10 cellular contexts compared by ENCODE assay signal in the genomic region with DNA sequence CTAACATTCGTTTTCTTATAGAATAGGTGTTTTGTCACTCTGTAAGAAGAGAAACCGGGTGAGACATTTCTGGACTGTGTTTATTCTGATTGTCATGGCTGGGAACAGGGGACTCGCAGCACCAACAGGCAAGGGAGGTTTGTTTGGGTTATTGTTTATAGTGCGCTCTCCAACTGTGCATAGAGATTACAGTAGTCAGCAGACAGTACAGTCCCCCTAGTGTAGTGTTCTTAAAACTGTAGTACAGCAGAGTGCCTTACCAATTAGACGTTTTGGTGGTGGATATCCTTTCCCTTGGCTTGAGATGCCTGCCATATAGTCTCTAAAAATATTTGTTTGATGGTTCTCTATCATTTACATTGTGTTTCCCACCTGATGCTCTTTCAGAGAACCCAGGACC. TPM values are rescaled to one million over a fixed set of nuclear protein-coding genes. Genes with fewer than 3 reads are reported as not detected.
DNase-seq lines count a peak whose midpoint lies in the region; ATAC-seq and TF ChIP-seq lines count a peak whose summit lies in the region.
"Had no signal": no experiment of that assay in that cellular context is flagged by ENCODE, and none has a peak within 500 bp of the region (broad histone marks: within the 10 kb centered on the region; RNA-seq: fewer than 3 reads in every experiment).

No MANE protein-coding gene starts in this region.

- peak overlapping the region; percentile 98 for H3K4me3 Mint-ChIP-seq in neural progenitor cell

- H3K27ac Mint-ChIP-seq in neural progenitor cell = no peak overlapping the region
- H3K27ac Mint-ChIP-seq: effector memory CD8-positive, alpha-beta T cell had no signal

- H3K27ac ChIP-seq in dorsolateral prefrontal cortex (peak overlapping the region in 8 of 59 donors; percentile 2 to 86 (median 28)), neural progenitor cell (no peak overlapping the region)
- H3K27ac ChIP-seq: C4-2B had no signal

- H3K4me3 ChIP-seq in dorsolateral prefrontal cortex (peak overlapping the region in 37 of 59 donors; percentile 2 to 95 (median 85)), neural progenitor cell (no peak overlapping the region)

- intact Hi-C loops in dorsolateral prefrontal cortex (cut with DNase I) = loop anchor here in 1 of 2 donors (5.0 kb wide), 1 partner anchor 207 kb away; no protein-coding TSS in a partner anchor

- no peaks in the 10 kb centered on the region for H3F3A ChIP-seq in neural progenitor cell (ENCODE audit: low read depth)

- DNase-seq in NCI-H2227 (lab: John Stamatoyannopoulos, UW; ENCODE audit: unreplicated experiment) (peak; percentile 18), NCI-H2227 treated with DMSO at 0.1 percent for 48 hours (lab: John Stamatoyannopoulos, UW) (no peak), MV-4-11 (lab: John Stamatoyannopoulos, UW) (peak; percentile 17), dorsolateral prefrontal cortex (no peak), neural progenitor cell (ENCODE audit: low spot score) (no peak), NCI-H1048 (lab: John Stamatoyannopoulos, UW) (no peak)
- DNase-seq in stimulated activated CD4-positive, alpha-beta T cell treated with anti-CD3 and anti-CD28 coated beads, Interleukin-4, amount 100 ng/mL, for 24 hours = no peak
- DNase-seq: effector memory CD8-positive, alpha-beta T cell had no signal

- H3K27me3 ChIP-seq in dorsolateral prefrontal cortex (peaks cover 0 to 15% (median 0%) of the 10 kb centered on the region in 45 donors), neural progenitor cell (peaks cover 87% of the 10 kb centered on the region)

- H3K4me1 ChIP-seq in neural progenitor cell = no peaks in the 10 kb centered on the region

- peaks cover 24% of the 10 kb centered on the region for H3K4me1 Mint-ChIP-seq in neural progenitor cell

- no peaks in the 10 kb centered on the region for H3K36me3 ChIP-seq in neural progenitor cell

- no peak overlapping the region for H2AFZ ChIP-seq in neural progenitor cell (replicated peaks)

- no peaks in the 10 kb centered on the region for H3K9me3 ChIP-seq in neural progenitor cell (ENCODE audit: low read depth)

- H3K79me2 ChIP-seq in neural progenitor cell (ENCODE audit: low read depth) = no peaks in the 10 kb centered on the region

- ATAC-seq in GM21737 (IDR thresholded peaks at IDR 0.05; ENCODE audit: unreplicated experiment) = no peak
- ATAC-seq: effector memory CD8-positive, alpha-beta T cell had no signal

- H3K9ac ChIP-seq in neural progenitor cell = no peak overlapping the region

- H3K4me2 ChIP-seq in neural progenitor cell = no peak overlapping the region

- peaks cover 13% of the 10 kb centered on the region for H4K20me1 ChIP-seq in neural progenitor cell (ENCODE audit: low read depth)

- H3K9me3 Mint-ChIP-seq in neural progenitor cell = no peaks in the 10 kb centered on the region
- H3K9me3 Mint-ChIP-seq: effector memory CD8-positive, alpha-beta T cell had no signal

- no peaks in the 10 kb centered on the region for H3K36me3 Mint-ChIP-seq in neural progenitor cell

- H3K27me3 Mint-ChIP-seq in neural progenitor cell (ENCODE audit: insufficient read depth, low read depth) = peaks cover 18% of the 10 kb centered on the region

- TF ChIP-seq CTCF in dorsolateral prefrontal cortex (IDR thresholded peaks at IDR 0.05 in 54 of 56, conservative IDR thresholded peaks at IDR 0.05 in 2 of 56; ENCODE audit: low read depth in 1 of 56, partially characterized antibody in 56 of 56) (no peak), neural progenitor cell (IDR thresholded peaks at IDR 0.05) (no peak)

RNA-seq across cellular contexts. Expression of gene RNF150, which starts 0.8 kb away (rescaled TPM):
- total RNA-seq in dorsolateral prefrontal cortex = 10 to 100 TPM; 11.8 to 47.7 (median 28.5) TPM
- 1.4 and 2.6 TPM in 2 replicates for total RNA-seq in neural progenitor cell (ENCODE audit: low replicate concordance)

Comparison
In these comparisons a context has a peak if more than half of its experiments do, and no peak if none do; other contexts are left out.
1. DNase-seq: peak in NCI-H2227 (single experiment) and MV-4-11 (single experiment); none in NCI-H2227 treated with DMSO at 0.1 percent for 48 hours (single experiment), dorsolateral prefrontal cortex (0 of 10), neural progenitor cell (single experiment), stimulated activated CD4-positive, alpha-beta T cell treated with anti-CD3 and anti-CD28 coated beads, Interleukin-4, amount 100 ng/mL, for 24 hours (single experiment) and NCI-H1048 (single experiment).